Comparison of ENCODE assay signal across 10 cellular contexts in genomic region chr7:134574322-134574721, GRCh38. TPM values are rescaled to one million over a fixed set of nuclear protein-coding genes. Genes with fewer than 3 reads are reported as not detected.
"Had no signal": no experiment of that assay in that cellular context is flagged by ENCODE, and none has a peak within 500 bp of the region (broad histone marks: within the 10 kb centered on the region; RNA-seq: fewer than 3 reads in every experiment).

No MANE protein-coding gene starts in this region.

- FAIRE-seq: H1, H54, HTR-8/SVneo had no signal

- ATAC-seq: GM23338 had no signal

- H3K4me2 ChIP-seq: GM23338, KMS-11 had no signal

- H3K4me3 ChIP-seq: GM23338 had no signal

- DNase-seq: H9, HCEC 1CT, HFFc6, IMR-90, KBM-7 had no signal

- H3K27ac ChIP-seq: KMS-11 had no signal

RNA-seq across cellular contexts. Expression of gene AKR1B15, which starts 25.4 kb away (rescaled TPM):
- polyA plus RNA-seq: GM23338, IMR-90 had no signal
